ENCODE assay signal across 20 cellular contexts in the genomic region with DNA sequence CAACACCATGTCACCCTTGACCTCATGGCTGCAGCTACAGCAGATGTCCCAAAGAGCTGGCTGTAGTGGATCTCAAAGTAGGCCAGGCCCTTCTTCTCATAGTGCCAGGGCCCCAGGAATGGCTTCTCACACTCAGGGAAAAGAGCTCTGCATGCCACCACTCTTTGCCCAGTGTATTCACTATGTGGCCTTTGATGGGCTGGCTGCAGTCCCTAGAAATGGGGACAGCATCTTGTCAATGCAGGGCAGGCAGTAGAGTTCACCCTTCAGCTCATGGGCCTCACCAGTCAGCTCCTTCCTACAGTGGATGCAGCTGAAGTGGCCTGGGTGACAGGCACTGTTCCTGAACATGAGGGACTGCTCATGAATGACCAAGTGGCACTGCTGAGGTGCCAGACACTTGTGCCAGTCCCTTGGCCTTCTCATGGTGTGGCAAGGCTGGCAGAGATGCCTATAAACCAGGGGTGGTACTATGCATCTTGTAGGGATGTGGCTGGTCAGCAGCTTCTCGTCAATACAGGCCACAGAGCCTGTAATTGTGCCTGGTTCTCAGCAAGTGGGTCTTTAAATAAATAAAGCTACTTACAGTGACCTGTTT.
DNase-seq lines count a peak whose midpoint lies in the region; ATAC-seq, FAIRE-seq and TF ChIP-seq lines count a peak whose summit lies in the region.
"Had no signal": no experiment of that assay in that cellular context is flagged by ENCODE, and none has a peak within 500 bp of the region (broad histone marks: within the 10 kb centered on the region; RNA-seq: fewer than 3 reads in every experiment).

No MANE protein-coding gene starts in this region.

- no peak overlapping the region for H3K4me3 Mint-ChIP-seq in activated CD4-positive, alpha-beta memory T cell treated with anti-CD3 and anti-CD28 coated beads for 36 hours
- H3K4me3 Mint-ChIP-seq: CD14-positive monocyte; CD4-positive, alpha-beta memory T cell; GM23338; HFFc6 had no signal

- H3K27ac Mint-ChIP-seq in activated CD4-positive, alpha-beta memory T cell treated with anti-CD3 and anti-CD28 coated beads for 36 hours: no peak overlapping the region
- H3K27ac Mint-ChIP-seq: GM23338, HFFc6 had no signal

- POLR2A ChIA-PET in GM10248 (lab: Yijun Ruan, JAX): no interaction called here
- POLR2A ChIA-PET in activated CD4-positive, alpha-beta memory T cell treated with anti-CD3 and anti-CD28 coated beads for 36 hours (lab: Charles Lee): interaction anchor here (0.6 kb wide), 2 partner anchors 176 to 1470 kb away, joined by 3 read pairs; no protein-coding TSS in a partner anchor

- WGBS in heart right ventricle, 2 donors: 75 to 78% methylated on average over 1 of the region's 1 CpG

- H3K9me3 Mint-ChIP-seq in activated CD4-positive, alpha-beta memory T cell treated with anti-CD3 and anti-CD28 coated beads for 36 hours: no peaks in the 10 kb centered on the region
- H3K9me3 Mint-ChIP-seq: GM23338 had no signal

- H3K4me1 ChIP-seq in heart right ventricle (no peaks in the 10 kb centered on the region), osteoblast (ENCODE audit: insufficient read depth, low read length) (no peaks in the 10 kb centered on the region), upper lobe of right lung (no peaks in the 10 kb centered on the region)
- H3K4me1 ChIP-seq: BLaER1 had no signal

- DNase-seq in cardiac septum (ENCODE audit: low spot score): peak; percentile 66
- no peak for DNase-seq in heart right ventricle
- peak; percentile 27 for DNase-seq in osteoblast (ENCODE audit: insufficient read length, low spot score, missing footprints)
- DNase-seq in upper lobe of right lung: no peak
- DNase-seq in H54 (ENCODE audit: insufficient read length, low spot score): no peak
- no peak for DNase-seq in GM10248 (ENCODE audit: extremely low spot score)
- DNase-seq in activated CD4-positive, alpha-beta memory T cell treated with anti-CD3 and anti-CD28 coated beads for 36 hours: no peak
- DNase-seq: 8988T, DMS153, DMS79, GDM1, H7, HFFc6 had no signal

- no peak overlapping the region for H3K4me2 ChIP-seq in osteoblast (ENCODE audit: insufficient read depth, low read length)
- H3K4me2 ChIP-seq: BLaER1, GM23338 had no signal

- TF ChIP-seq CTCF in heart right ventricle (IDR thresholded peaks at IDR 0.05) (no peak), osteoblast (IDR thresholded peaks at IDR 0.05; ENCODE audit: extremely low read depth, low read depth, low read length) (no peak), upper lobe of right lung (IDR thresholded peaks at IDR 0.05) (no peak), GM10248 (IDR thresholded peaks at IDR 0.05; ENCODE audit: control extremely low read depth, extremely low read depth, low read depth, missing control alignments) (no peak)

- H3K4me1 Mint-ChIP-seq in activated CD4-positive, alpha-beta memory T cell treated with anti-CD3 and anti-CD28 coated beads for 36 hours (ENCODE audit: low read depth): no peaks in the 10 kb centered on the region
- H3K4me1 Mint-ChIP-seq: IgD-negative memory B cell had no signal

- H2AFZ ChIP-seq in osteoblast (ENCODE audit: low read length): no peak overlapping the region
- H2AFZ ChIP-seq: GM23338 had no signal

- peaks cover 41% of the 10 kb centered on the region for H3K36me3 Mint-ChIP-seq in activated CD4-positive, alpha-beta memory T cell treated with anti-CD3 and anti-CD28 coated beads for 36 hours

- H3K27me3 Mint-ChIP-seq in activated CD4-positive, alpha-beta memory T cell treated with anti-CD3 and anti-CD28 coated beads for 36 hours: no peaks in the 10 kb centered on the region
- H3K27me3 Mint-ChIP-seq: CD4-positive, alpha-beta memory T cell; IgD-negative memory B cell had no signal

- no peaks in the 10 kb centered on the region for H3K79me2 ChIP-seq in osteoblast (ENCODE audit: insufficient read depth, low read length)

- peaks cover 0 to 50% (median 0%) of the 10 kb centered on the region in 9 donors for H3K36me3 ChIP-seq in heart right ventricle
- no peaks in the 10 kb centered on the region for H3K36me3 ChIP-seq in osteoblast (ENCODE audit: insufficient read depth, low read length)
- no peaks in the 10 kb centered on the region for H3K36me3 ChIP-seq in upper lobe of right lung

- CTCF ChIA-PET in GM10248 (lab: Yijun Ruan, JAX): no interaction called here
- CTCF ChIA-PET in activated CD4-positive, alpha-beta memory T cell treated with anti-CD3 and anti-CD28 coated beads for 36 hours (lab: Charles Lee): no interaction called here

- H4K20me1 ChIP-seq in osteoblast (ENCODE audit: insufficient read depth, low read length): no peaks in the 10 kb centered on the region
- H4K20me1 ChIP-seq: BLaER1 had no signal

- FAIRE-seq in H54 (lab: Jason Lieb, UNC): no peak
- FAIRE-seq: HepG2 had no signal

- no peak overlapping the region for H3K4me3 ChIP-seq in heart right ventricle
- no peak overlapping the region for H3K4me3 ChIP-seq in osteoblast (ENCODE audit: insufficient read depth, low read length)
- no peak overlapping the region for H3K4me3 ChIP-seq in upper lobe of right lung
- H3K4me3 ChIP-seq: BLaER1, GM23338 had no signal

- ATAC-seq in heart right ventricle: no peak
- peak; percentile 26 for ATAC-seq in upper lobe of right lung
- ATAC-seq: GM23338, HCT116, HepG2 had no signal

- H3K27me3 ChIP-seq in heart right ventricle (no peaks in the 10 kb centered on the region), osteoblast (ENCODE audit: insufficient read depth, low read length) (no peaks in the 10 kb centered on the region), upper lobe of right lung (no peaks in the 10 kb centered on the region)
- H3K27me3 ChIP-seq: BLaER1 had no signal

- H3K9me3 ChIP-seq in heart right ventricle (no peaks in the 10 kb centered on the region), osteoblast (ENCODE audit: low read depth, low read length) (peaks cover 5% of the 10 kb centered on the region), upper lobe of right lung (no peaks in the 10 kb centered on the region)
- H3K9me3 ChIP-seq: BLaER1 had no signal

- intact Hi-C loops in cardiac septum (cut with DNase I): no loop called here
- intact Hi-C loops in heart right ventricle (cut with DNase I): no loop called here
- intact Hi-C loops in upper lobe of right lung (cut with DNase I): no loop called here
- intact Hi-C loops in activated CD4-positive, alpha-beta memory T cell treated with anti-CD3 and anti-CD28 coated beads for 36 hours (cut with micrococcal nuclease): no loop called here

- H3K27ac ChIP-seq in heart right ventricle (no peak overlapping the region), osteoblast (ENCODE audit: low read depth, low read length) (no peak overlapping the region), upper lobe of right lung (no peak overlapping the region)
- H3K27ac ChIP-seq: BLaER1 had no signal

- TF ChIP-seq POLR2A in H54 (IDR thresholded peaks at IDR 0.05; ENCODE audit: low read depth, low read length): no peak

Comparison
In these comparisons a context has a peak if more than half of its experiments do, and no peak if none do; other contexts are left out.
1. DNase-seq: peak in cardiac septum (single experiment) and osteoblast (single experiment); none in heart right ventricle (0 of 2), upper lobe of right lung (single experiment), H54 (single experiment), GM10248 (single experiment) and activated CD4-positive, alpha-beta memory T cell treated with anti-CD3 and anti-CD28 coated beads for 36 hours (single experiment).